In genomic region chr19:35120492-35120891, GRCh38 we compare ENCODE assay signal across 11 cellular contexts. TPM values are rescaled to one million over a fixed set of nuclear protein-coding genes. Genes with fewer than 3 reads are reported as not detected.
DNase-seq lines count a peak whose midpoint lies in the region; ATAC-seq and TF ChIP-seq lines count a peak whose summit lies in the region.
"Had no signal": no experiment of that assay in that cellular context is flagged by ENCODE, and none has a peak within 500 bp of the region (broad histone marks: within the 10 kb centered on the region; RNA-seq: fewer than 3 reads in every experiment).

No MANE protein-coding gene starts in this region.

- POLR2A ChIA-PET in activated CD4-positive, alpha-beta T cell treated with anti-CD3 and anti-CD28 coated beads for 36 hours (lab: Charles Lee): no interaction called here

- intact Hi-C loops in dorsolateral prefrontal cortex (cut with DNase I): no loop called here
- intact Hi-C loops in testis (cut with DNase I; ENCODE audit: low total_unique reads): no loop called here
- intact Hi-C loops in adrenal gland (cut with DNase I): no loop called here
- intact Hi-C loops in activated CD4-positive, alpha-beta T cell treated with anti-CD3 and anti-CD28 coated beads for 36 hours (cut with DNase I, micrococcal nuclease): no loop called here

- 61 to 69% methylated on average over 7 of the region's 7 CpGs for WGBS in testis, 2 donors
- WGBS in adrenal gland, 4 donors: 62 to 73% (median 71%) methylated on average over 7 of the region's 7 CpGs

- H3K4me3 ChIP-seq in dorsolateral prefrontal cortex: no peak overlapping the region
- H3K4me3 ChIP-seq in skeletal muscle tissue (ENCODE audit: low read length in 3 of 3): no peak overlapping the region
- H3K4me3 ChIP-seq in testis: no peak overlapping the region
- H3K4me3 ChIP-seq in adrenal gland: no peak overlapping the region

- H3K4me1 ChIP-seq in skeletal muscle tissue (ENCODE audit: control insufficient read depth in 3 of 3, insufficient read depth in 3 of 3, low read length in 3 of 3) (peaks cover 30 to 44% (median 35%) of the 10 kb centered on the region in 3 donors), testis (peaks cover 21% of the 10 kb centered on the region), adrenal gland (replicated peaks in 1 of 2) (peaks cover 0 to 30% of the 10 kb centered on the region in 2 donors)

- no peak for ATAC-seq in activated CD4-positive, alpha-beta T cell treated with anti-CD3 and anti-CD28 coated beads for 36 hours
- no peak for ATAC-seq in GM18907 (IDR thresholded peaks at IDR 0.05; ENCODE audit: unreplicated experiment)

- H3K4me1 Mint-ChIP-seq in activated CD4-positive, alpha-beta T cell treated with anti-CD3 and anti-CD28 coated beads for 36 hours: peaks cover 13% of the 10 kb centered on the region

- no peaks in the 10 kb centered on the region for H3K9me3 Mint-ChIP-seq in activated CD4-positive, alpha-beta T cell treated with anti-CD3 and anti-CD28 coated beads for 36 hours (ENCODE audit: low read depth)

- peak overlapping the region in 1 of 3 donors; percentile 57 for H3K9ac ChIP-seq in skeletal muscle tissue (ENCODE audit: low read depth in 1 of 3, low read length in 3 of 3)

- H3K27ac ChIP-seq in dorsolateral prefrontal cortex: peak overlapping the region in 56 of 59 donors; percentile 33 to 99 (median 88)
- H3K27ac ChIP-seq in skeletal muscle tissue (ENCODE audit: low read depth, low read length): peak overlapping the region; percentile 78
- no peak overlapping the region for H3K27ac ChIP-seq in testis
- H3K27ac ChIP-seq in adrenal gland: no peak overlapping the region
- H3K27ac ChIP-seq: neutrophil had no signal

- H3K36me3 ChIP-seq in skeletal muscle tissue (ENCODE audit: control insufficient read depth in 3 of 3, insufficient read depth in 3 of 3, low read length in 3 of 3) (no peaks in the 10 kb centered on the region), testis (ENCODE audit: low read depth, missing control alignments) (no peaks in the 10 kb centered on the region), adrenal gland (replicated peaks in 1 of 2) (no peaks in the 10 kb centered on the region)
- H3K36me3 ChIP-seq: neutrophil had no signal

- no peak overlapping the region for H3K27ac Mint-ChIP-seq in activated CD4-positive, alpha-beta T cell treated with anti-CD3 and anti-CD28 coated beads for 36 hours

- no peaks in the 10 kb centered on the region for H3K9me3 ChIP-seq in skeletal muscle tissue (ENCODE audit: control insufficient read depth in 3 of 3, low read length in 3 of 3)
- H3K9me3 ChIP-seq in testis: no peaks in the 10 kb centered on the region
- H3K9me3 ChIP-seq in adrenal gland (replicated peaks in 1 of 3): no peaks in the 10 kb centered on the region
- H3K9me3 ChIP-seq: neutrophil had no signal

- H3K27me3 ChIP-seq in dorsolateral prefrontal cortex: no peaks in the 10 kb centered on the region
- H3K27me3 ChIP-seq in skeletal muscle tissue (ENCODE audit: control insufficient read depth in 3 of 3, insufficient read depth in 3 of 3, low read length in 3 of 3): no peaks in the 10 kb centered on the region
- H3K27me3 ChIP-seq in testis: no peaks in the 10 kb centered on the region
- no peaks in the 10 kb centered on the region for H3K27me3 ChIP-seq in adrenal gland

- H3K4me3 Mint-ChIP-seq in activated CD4-positive, alpha-beta T cell treated with anti-CD3 and anti-CD28 coated beads for 36 hours: no peak overlapping the region

- DNase-seq in Daoy (ENCODE audit: low read depth) (peak; percentile 84), NCI-H524 (lab: John Stamatoyannopoulos, UW) (peak; percentile 96), dorsolateral prefrontal cortex (peak in 3 of 10 donors; percentile 50 to 56 (median 53)), testis (no peak), adrenal gland (no peak)
- no peak for DNase-seq in activated CD4-positive, alpha-beta T cell treated with anti-CD3 and anti-CD28 coated beads for 36 hours

- TF ChIP-seq POLR2A in testis (IDR thresholded peaks at IDR 0.05) (no peak), adrenal gland (IDR thresholded peaks at IDR 0.05) (no peak)

- TF ChIP-seq CTCF in dorsolateral prefrontal cortex (IDR thresholded peaks at IDR 0.05 in 54 of 56, conservative IDR thresholded peaks at IDR 0.05 in 2 of 56; ENCODE audit: low read depth in 1 of 56, partially characterized antibody in 56 of 56) (no peak), testis (IDR thresholded peaks at IDR 0.05) (no peak), adrenal gland (IDR thresholded peaks at IDR 0.05) (no peak)

- no peaks in the 10 kb centered on the region for H3K36me3 Mint-ChIP-seq in activated CD4-positive, alpha-beta T cell treated with anti-CD3 and anti-CD28 coated beads for 36 hours (ENCODE audit: low read depth)

- no peaks in the 10 kb centered on the region for H3K27me3 Mint-ChIP-seq in activated CD4-positive, alpha-beta T cell treated with anti-CD3 and anti-CD28 coated beads for 36 hours

- CTCF ChIA-PET in activated CD4-positive, alpha-beta T cell treated with anti-CD3 and anti-CD28 coated beads for 36 hours (lab: Charles Lee): no interaction called here

RNA-seq across cellular contexts. Expression of gene FXYD3, which starts 4.9 kb away (rescaled TPM):
- not detected in 2 replicates for total RNA-seq in Daoy (2014; rRNA removed; shearing (Covaris generic))
- total RNA-seq in dorsolateral prefrontal cortex (10 to 100 TPM in 2 of 120 experiments, 1 to 10 TPM in 110, under 1 TPM in 5, not detected in 3; 0.55 to 17.3 (median 3.3) TPM), skeletal muscle tissue (not detected), testis (1 to 10 TPM in 1 of 2 donors, not detected in 1; 2.6 TPM), adrenal gland (1 to 10 TPM in 2 of 8 donors, under 1 TPM in 3, not detected in 3; 0.34 to 4.6 (median 0.75) TPM)
- polyA plus RNA-seq in testis (ENCODE audit: insufficient read depth, low read depth, low replicate concordance) (not detected), adrenal gland (1 to 10 TPM in 2 of 3 donors, under 1 TPM in 1; 0.35 to 4.0 (median 4.0) TPM)
- total RNA-seq in activated CD4-positive, alpha-beta T cell treated with anti-CD3 and anti-CD28 coated beads for 36 hours: not detected
- total RNA-seq: endothelial cell of umbilical vein, NCI-H460 had no signal
- polyA plus RNA-seq: endothelial cell of umbilical vein had no signal

RNA-seq across cellular contexts. Expression of gene LGI4, which starts 14.4 kb away (rescaled TPM):
- not detected in 2 replicates for total RNA-seq in Daoy (2014; rRNA removed; shearing (Covaris generic))
- total RNA-seq in dorsolateral prefrontal cortex (100 to 1,000 TPM in 9 of 120 experiments, 10 to 100 TPM in 111; 44.4 to 136 (median 72.9) TPM), skeletal muscle tissue (5.2 TPM), testis (1 to 10 TPM; 4.5 to 7.9 TPM), adrenal gland (1 to 10 TPM in 6 of 8 donors, under 1 TPM in 2; 0.17 to 4.4 (median 1.2) TPM)
- polyA plus RNA-seq in testis (ENCODE audit: insufficient read depth, low read depth, low replicate concordance) (4.5 TPM), adrenal gland (10 to 100 TPM in 2 of 3 donors, 1 to 10 TPM in 1; 1.8 to 22.4 (median 19.5) TPM)
- under 1 TPM; 0.66 to 0.67 TPM for total RNA-seq in activated CD4-positive, alpha-beta T cell treated with anti-CD3 and anti-CD28 coated beads for 36 hours
- total RNA-seq: endothelial cell of umbilical vein had no signal
- polyA plus RNA-seq: endothelial cell of umbilical vein had no signal

RNA-seq across cellular contexts. Expression of gene FXYD1, which starts 18.1 kb away (rescaled TPM):
- total RNA-seq in Daoy (2014; rRNA removed; shearing (Covaris generic)): not detected in 2 replicates
- total RNA-seq in dorsolateral prefrontal cortex: 100 to 1,000 TPM in 117 of 120 experiments, 10 to 100 TPM in 3; 86.4 to 482 (median 185) TPM
- total RNA-seq in skeletal muscle tissue: 45.4 TPM
- 10 to 100 TPM in 1 of 2 donors, 1 to 10 TPM in 1; 2.3 to 11.1 TPM for total RNA-seq in testis
- polyA plus RNA-seq in testis (ENCODE audit: insufficient read depth, low read depth, low replicate concordance): 48.5 TPM
- 10 to 100 TPM in 3 of 8 donors, 1 to 10 TPM in 4, not detected in 1; 2.0 to 16.1 (median 9.4) TPM for total RNA-seq in adrenal gland
- polyA plus RNA-seq in adrenal gland: 10 to 100 TPM in 2 of 3 donors, 1 to 10 TPM in 1; 5.5 to 58.6 (median 45.7) TPM
- 1 to 10 TPM; 1.9 to 2.4 TPM for total RNA-seq in activated CD4-positive, alpha-beta T cell treated with anti-CD3 and anti-CD28 coated beads for 36 hours
- total RNA-seq: endothelial cell of umbilical vein, NCI-H460 had no signal
- polyA plus RNA-seq: endothelial cell of umbilical vein had no signal

RNA-seq across cellular contexts. Expression of gene FXYD7, which starts 22.6 kb away (rescaled TPM):
- 0.29 TPM in 1 of 2 replicates, not detected in the other for total RNA-seq in Daoy (2014; rRNA removed; shearing (Covaris generic))
- 100 to 1,000 TPM in 116 of 120 experiments, 10 to 100 TPM in 4; 72.7 to 214 (median 155) TPM for total RNA-seq in dorsolateral prefrontal cortex
- 0.52 TPM for total RNA-seq in skeletal muscle tissue
- total RNA-seq in testis: 1 to 10 TPM in 1 of 2 donors, not detected in 1; 1.2 TPM
- polyA plus RNA-seq in testis (ENCODE audit: insufficient read depth, low read depth, low replicate concordance): 2.1 TPM
- not detected for total RNA-seq in adrenal gland
- under 1 TPM in 2 of 3 donors, not detected in 1; 0.64 to 0.67 TPM for polyA plus RNA-seq in adrenal gland
- under 1 TPM; 0.41 to 0.46 TPM for total RNA-seq in activated CD4-positive, alpha-beta T cell treated with anti-CD3 and anti-CD28 coated beads for 36 hours
- total RNA-seq: endothelial cell of umbilical vein, NCI-H460 had no signal
- polyA plus RNA-seq: endothelial cell of umbilical vein had no signal

RNA-seq across cellular contexts. Expression of gene FXYD5, which starts 34.0 kb away (rescaled TPM):
- 52.2 and 62.1 TPM in 2 replicates for total RNA-seq in Daoy (2014; rRNA removed; shearing (Covaris generic))
- total RNA-seq in dorsolateral prefrontal cortex: 10 to 100 TPM in 101 of 120 experiments, 1 to 10 TPM in 19; 5.8 to 36.4 (median 14.0) TPM
- 7.3 TPM for total RNA-seq in skeletal muscle tissue
- total RNA-seq in testis: 10 to 100 TPM in 1 of 2 donors, 1 to 10 TPM in 1; 5.7 to 17.5 TPM
- polyA plus RNA-seq in testis (ENCODE audit: insufficient read depth, low read depth, low replicate concordance): 38.1 TPM
- 10 to 100 TPM; 11.5 to 68.4 (median 36.8) TPM for total RNA-seq in adrenal gland
- polyA plus RNA-seq in adrenal gland: 100 to 1,000 TPM in 1 of 3 donors, 10 to 100 TPM in 2; 34.6 to 123 (median 84.2) TPM
- total RNA-seq in activated CD4-positive, alpha-beta T cell treated with anti-CD3 and anti-CD28 coated beads for 36 hours: 100 to 1,000 TPM; 261 to 358 TPM

Comparison
In these comparisons a context has a peak if more than half of its experiments do, and no peak if none do; other contexts are left out.
1. DNase-seq: peak in Daoy (single experiment) and NCI-H524 (2 of 2); none in testis (single experiment), adrenal gland (0 of 7) and activated CD4-positive, alpha-beta T cell treated with anti-CD3 and anti-CD28 coated beads for 36 hours (single experiment).
2. H3K27ac ChIP-seq: peak in dorsolateral prefrontal cortex (56 of 59) and skeletal muscle tissue (single experiment); none in testis (0 of 2) and adrenal gland (0 of 5).